Comparison of ENCODE assay signal across 22 cellular contexts in genomic region chr1:63532727-63533126, GRCh38. TPM values are rescaled to one million over a fixed set of nuclear protein-coding genes. Genes with fewer than 3 reads are reported as not detected.
A peak's percentile ranks its signal among the peaks of the same experiment; 100 is the strongest.
DNase-seq lines count a peak whose midpoint lies in the region; ATAC-seq, FAIRE-seq and TF ChIP-seq lines count a peak whose summit lies in the region.
"Had no signal": no experiment of that assay in that cellular context is flagged by ENCODE, and none has a peak within 500 bp of the region (broad histone marks: within the 10 kb centered on the region; RNA-seq: fewer than 3 reads in every experiment).

No MANE protein-coding gene starts in this region.

- no TSS peak for BruUV-seq in HepG2 (replicated peaks; lab: Mats Ljungman, UMichigan)

- no peak overlapping the region for H2AFZ ChIP-seq in HepG2 (ENCODE audit: low read length)
- no peak overlapping the region for H2AFZ ChIP-seq in astrocyte (ENCODE audit: low read depth, low read length)

- CTCF ChIA-PET in HepG2 (lab: Yijun Ruan, JAX; ENCODE audit: low intra/inter-chr PET ratio, low total read pairs) = no interaction called here

- no peak overlapping the region for H3K27ac ChIP-seq in HepG2 (ENCODE audit: extremely low read length, insufficient read depth, low read length)
- no peak overlapping the region for H3K27ac ChIP-seq in right lobe of liver
- H3K27ac ChIP-seq in astrocyte (ENCODE audit: low read depth, low read length) = no peak overlapping the region
- no peak overlapping the region for H3K27ac ChIP-seq in pancreas
- H3K27ac ChIP-seq: 22Rv1, BLaER1 had no signal

- TF ChIP-seq POLR2A in HepG2 (IDR thresholded peaks at IDR 0.05; ENCODE audit: insufficient read depth in 1 of 2, low read depth in 2 of 2, low read length in 2 of 2) (no peak), right lobe of liver (IDR thresholded peaks at IDR 0.05) (no peak), GM12891 (IDR thresholded peaks at IDR 0.05; ENCODE audit: low read depth, low read length) (no peak)

- no peak overlapping the region for H3K27ac Mint-ChIP-seq in astrocyte (ENCODE audit: unreplicated experiment)
- H3K27ac Mint-ChIP-seq in immature natural killer cell = no peak overlapping the region
- H3K27ac Mint-ChIP-seq: CD14-positive monocyte; CD4-positive, alpha-beta memory T cell; CD4-positive, CD25-positive, alpha-beta regulatory T cell; CD8-positive, alpha-beta memory T cell had no signal

- H3K9ac ChIP-seq in HepG2 (ENCODE audit: insufficient read depth, low read depth, low read length) (no peak overlapping the region), astrocyte (ENCODE audit: low read length) (no peak overlapping the region)
- H3K9ac ChIP-seq: BLaER1 had no signal

- no peak for TF ChIP-seq RAD21 in HepG2 (CRISPR knock-in tag; IDR thresholded peaks at IDR 0.05)

- no peak overlapping the region for H3K4me3 ChIP-seq in HepG2 (replicated peaks in 1 of 3; ENCODE audit: insufficient read depth in 1 of 3, low read depth in 2 of 3, low read length in 3 of 3)
- no peak overlapping the region for H3K4me3 ChIP-seq in right lobe of liver
- no peak overlapping the region for H3K4me3 ChIP-seq in astrocyte (ENCODE audit: insufficient read depth, low read depth, low read length)
- no peak overlapping the region for H3K4me3 ChIP-seq in pancreas
- H3K4me3 ChIP-seq: BLaER1 had no signal

- TF ChIP-seq EP300 in HepG2 (IDR thresholded peaks at IDR 0.05; ENCODE audit: low read depth in 2 of 2, low read length in 2 of 2) (no peak), HepG2 (CRISPR knock-in tag; IDR thresholded peaks at IDR 0.05; ENCODE audit: borderline replicate concordance) (no peak)

- H3K27me3 Mint-ChIP-seq in astrocyte (ENCODE audit: low read depth, unreplicated experiment) (no peaks in the 10 kb centered on the region), immature natural killer cell (ENCODE audit: low read depth in 3 of 3) (no peaks in the 10 kb centered on the region)
- no peaks in the 10 kb centered on the region for H3K27me3 Mint-ChIP-seq in activated T-cell treated with anti-CD3 and anti-CD28 coated beads, Interleukin-2, amount 50 U/mL, for 4 hours (ENCODE audit: low read depth)
- H3K27me3 Mint-ChIP-seq: CD4-positive, alpha-beta memory T cell; CD4-positive, CD25-positive, alpha-beta regulatory T cell; CD8-positive, alpha-beta memory T cell had no signal

- H3K4me3 Mint-ChIP-seq in astrocyte (ENCODE audit: unreplicated experiment) (no peak overlapping the region), immature natural killer cell (no peak overlapping the region)
- H3K4me3 Mint-ChIP-seq in activated T-cell treated with anti-CD3 and anti-CD28 coated beads, Interleukin-2, amount 50 U/mL, for 4 hours = no peak overlapping the region
- H3K4me3 Mint-ChIP-seq: CD14-positive monocyte; CD4-positive, alpha-beta memory T cell; CD4-positive, CD25-positive, alpha-beta regulatory T cell; CD8-positive, alpha-beta memory T cell had no signal

- H3K36me3 ChIP-seq in HepG2 (replicated peaks in 1 of 2; ENCODE audit: control insufficient read depth in 1 of 2, insufficient read depth in 2 of 2, low read length in 2 of 2) = no peaks in the 10 kb centered on the region
- H3K36me3 ChIP-seq in right lobe of liver = peaks cover 0 to 6% (median 0%) of the 10 kb centered on the region in 4 donors
- peaks cover 7% of the 10 kb centered on the region for H3K36me3 ChIP-seq in astrocyte (ENCODE audit: insufficient read depth, low read length)
- H3K36me3 ChIP-seq in pancreas = no peaks in the 10 kb centered on the region
- H3K36me3 ChIP-seq: BE2C had no signal

- H3K4me1 ChIP-seq in HepG2 (ENCODE audit: insufficient read depth, low read length) (peaks cover 6% of the 10 kb centered on the region; the same call in 1 of the 2 replicates), right lobe of liver (peaks cover 0 to 5% (median 0%) of the 10 kb centered on the region in 4 donors), astrocyte (ENCODE audit: insufficient read depth, low read length) (no peaks in the 10 kb centered on the region), pancreas (no peaks in the 10 kb centered on the region)
- H3K4me1 ChIP-seq: BE2C, BLaER1 had no signal

- H3K4me2 ChIP-seq in HepG2 (ENCODE audit: low read depth, low read length) (no peak overlapping the region), astrocyte (ENCODE audit: low read length) (no peak overlapping the region)
- H3K4me2 ChIP-seq: BLaER1 had no signal

- WGBS in HepG2 (ENCODE audit: low lambda C conversion rate) = 93% methylated on average over 1 of the region's 1 CpG
- 73% methylated on average over 1 of the region's 1 CpG for WGBS in right lobe of liver (ENCODE audit: insufficient coverage, low coverage, low lambda C conversion rate, missing lambda C conversion rate)
- 86 to 87% methylated on average over 1 of the region's 1 CpG for WGBS in pancreas, 2 donors

- H3K36me3 Mint-ChIP-seq in astrocyte (ENCODE audit: low read depth, unreplicated experiment) (no peaks in the 10 kb centered on the region), immature natural killer cell (peaks cover 0 to 20% (median 13%) of the 10 kb centered on the region in 3 donors)
- peaks cover 16% of the 10 kb centered on the region for H3K36me3 Mint-ChIP-seq in activated T-cell treated with anti-CD3 and anti-CD28 coated beads, Interleukin-2, amount 50 U/mL, for 4 hours (ENCODE audit: insufficient read depth)

- in situ Hi-C loops in HepG2 (cut with HindIII; ENCODE audit: extremely low pct_ligation_motif_present, low pct_unique_long_range_greater_than_20kb) = loop anchor here (5.0 to 25.0 kb wide), 2 partner anchors 205 to 520 kb away; no protein-coding TSS in a partner anchor

- ATAC-seq in HepG2 (no peak), right lobe of liver (no peak), pancreas (no peak)
- no peak for ATAC-seq in activated T-cell treated with anti-CD3 and anti-CD28 coated beads, Interleukin-2, amount 50 U/mL, for 4 hours

- TF ChIP-seq CTCF in HepG2 (CRISPR knock-in tag; IDR thresholded peaks at IDR 0.05) = no peak
- TF ChIP-seq CTCF in right lobe of liver (IDR thresholded peaks at IDR 0.05) = no peak
- TF ChIP-seq CTCF in astrocyte (IDR thresholded peaks at IDR 0.05; ENCODE audit: insufficient read depth, low read depth, low read length) = no peak
- TF ChIP-seq CTCF in pancreas (IDR thresholded peaks at IDR 0.05) = no peak

- no peaks in the 10 kb centered on the region for H3K27me3 ChIP-seq in HepG2 (ENCODE audit: control insufficient read depth in 1 of 2, insufficient read depth in 2 of 2, low read length in 2 of 2)
- H3K27me3 ChIP-seq in right lobe of liver = no peaks in the 10 kb centered on the region
- no peaks in the 10 kb centered on the region for H3K27me3 ChIP-seq in astrocyte (ENCODE audit: insufficient read depth, low read length)
- H3K27me3 ChIP-seq in pancreas = no peaks in the 10 kb centered on the region
- H3K27me3 ChIP-seq: BE2C, BLaER1 had no signal

- FAIRE-seq in HepG2 (lab: Jason Lieb, UNC) (no peak), GM12891 (lab: Jason Lieb, UNC) (peak; percentile 58), astrocyte (lab: Jason Lieb, UNC) (peak; percentile 62), pancreas (lab: Jason Lieb, UNC) (peak; percentile 20)
- FAIRE-seq: GM12892, GM18507 had no signal

- POLR2A ChIA-PET in HepG2 (lab: Yijun Ruan, JAX) = no interaction called here

- H3K79me2 ChIP-seq in HepG2 (ENCODE audit: insufficient read depth, low read length) (no peaks in the 10 kb centered on the region), astrocyte (ENCODE audit: insufficient read depth, low read length) (no peaks in the 10 kb centered on the region)

- H4K20me1 ChIP-seq in HepG2 (ENCODE audit: insufficient read depth, low read length) = no peaks in the 10 kb centered on the region
- no peaks in the 10 kb centered on the region for H4K20me1 ChIP-seq in astrocyte (ENCODE audit: insufficient read depth, low read length)
- H4K20me1 ChIP-seq: BLaER1 had no signal

- no peaks in the 10 kb centered on the region for H3K4me1 Mint-ChIP-seq in astrocyte (ENCODE audit: low read depth, unreplicated experiment)
- no peaks in the 10 kb centered on the region for H3K4me1 Mint-ChIP-seq in activated T-cell treated with anti-CD3 and anti-CD28 coated beads, Interleukin-2, amount 50 U/mL, for 4 hours (ENCODE audit: low read depth)
- H3K4me1 Mint-ChIP-seq in immature natural killer cell = no peaks in the 10 kb centered on the region
- H3K4me1 Mint-ChIP-seq: CD14-positive monocyte; CD4-positive, alpha-beta memory T cell; CD8-positive, alpha-beta memory T cell had no signal

- DNase-seq in HepG2 (ENCODE audit: low spot score) (no peak), right lobe of liver (no peak), GM12891 (ENCODE audit: insufficient read length, low spot score) (no peak), astrocyte (ENCODE audit: low read depth) (no peak), pancreas (no peak), SW480 (ENCODE audit: low spot score) (no peak), immature natural killer cell (no peak)
- no peak for DNase-seq in activated T-cell treated with anti-CD3 and anti-CD28 coated beads, Interleukin-2, amount 50 U/mL, for 4 hours
- DNase-seq: ACHN; BE2C; C1 segment of cervical spinal cord; CD4-positive, alpha-beta memory T cell; CD4-positive, CD25-positive, alpha-beta regulatory T cell; CD8-positive, alpha-beta memory T cell; COR-L47; DMS79 treated with DMSO at 0.1 percent for 48 hours; GF-D8 had no signal

- H3K9me3 ChIP-seq in HepG2 (ENCODE audit: low read length) = no peaks in the 10 kb centered on the region
- no peaks in the 10 kb centered on the region for H3K9me3 ChIP-seq in right lobe of liver
- H3K9me3 ChIP-seq in astrocyte (ENCODE audit: insufficient read depth, low read depth, low read length) = no peaks in the 10 kb centered on the region
- no peaks in the 10 kb centered on the region for H3K9me3 ChIP-seq in pancreas
- H3K9me3 ChIP-seq: BE2C, BLaER1 had no signal

- intact Hi-C loops in HepG2 (cut with micrococcal nuclease; ENCODE audit: unreplicated experiment) = no loop called here
- intact Hi-C loops in right lobe of liver (cut with DNase I) = no loop called here
- intact Hi-C loops in pancreas (cut with DNase I) = no loop called here

- H3K9me3 Mint-ChIP-seq in astrocyte (ENCODE audit: unreplicated experiment) (no peaks in the 10 kb centered on the region), immature natural killer cell (no peaks in the 10 kb centered on the region)
- no peaks in the 10 kb centered on the region for H3K9me3 Mint-ChIP-seq in activated T-cell treated with anti-CD3 and anti-CD28 coated beads, Interleukin-2, amount 50 U/mL, for 4 hours
- H3K9me3 Mint-ChIP-seq: CD14-positive monocyte; CD4-positive, alpha-beta memory T cell; CD4-positive, CD25-positive, alpha-beta regulatory T cell; CD8-positive, alpha-beta memory T cell had no signal

RNA-seq across cellular contexts. Expression of gene EFCAB7, which starts 9.4 kb away (rescaled TPM):
- 5.4 and 7.6 TPM in 2 replicates for total RNA-seq in HepG2 (2016; rRNA removed; fragmentation: Illumina TruSeq; extraction: Trizol)
- total RNA-seq in HepG2 (2016; cell fraction: cytosol; rRNA removed; fragmentation: Illumina TruSeq; extraction: Trizol; ENCODE audit: low read depth) = 1.6 TPM in 2 replicates
- 5.7 and 5.8 TPM in 2 replicates for total RNA-seq in HepG2 (2016; cell fraction: insoluble cytoplasmic fraction; rRNA removed; fragmentation: Illumina TruSeq; extraction: Trizol)
- total RNA-seq in HepG2 (2016; cell fraction: membrane; rRNA removed; fragmentation: Illumina TruSeq; extraction: Trizol) = 2.0 and 2.2 TPM in 2 replicates
- 8.2 and 9.5 TPM in 2 replicates for total RNA-seq in HepG2 (2016; cell fraction: nucleus; rRNA removed; fragmentation: Illumina TruSeq; extraction: Trizol)
- polyA plus RNA-seq in HepG2 (2011; rRNA removed) = 1.5 and 1.7 TPM in 2 replicates
- 0.44 and 1.1 TPM in 2 replicates for polyA plus RNA-seq in HepG2 (2011; cell fraction: cytosol; rRNA removed)
- polyA plus RNA-seq in HepG2 (2011; cell fraction: nucleus; rRNA removed) = 1.2 and 2.0 TPM in 2 replicates
- polyA plus RNA-seq in HepG2 (2012) = 1.6 and 3.2 TPM in 2 replicates
- polyA plus RNA-seq in HepG2 (2016; cell fraction: cytosol; fragmentation: Illumina TruSeq; extraction: Trizol; ENCODE audit: low read depth) = 0.26 and 0.45 TPM in 2 replicates
- polyA plus RNA-seq in HepG2 (2016; cell fraction: insoluble cytoplasmic fraction; fragmentation: Illumina TruSeq; extraction: Trizol; ENCODE audit: low read depth) = 5.3 and 7.3 TPM in 2 replicates
- 0.61 and 0.64 TPM in 2 replicates for polyA plus RNA-seq in HepG2 (2016; cell fraction: membrane; fragmentation: Illumina TruSeq; extraction: Trizol; ENCODE audit: low read depth)
- 8.0 and 9.1 TPM in 2 replicates for polyA plus RNA-seq in HepG2 (2016; cell fraction: nucleus; fragmentation: Illumina TruSeq; extraction: Trizol; ENCODE audit: insufficient read depth, low read depth)
- polyA minus RNA-seq in HepG2 (2011; rRNA and poly(A)+ RNA removed; ENCODE audit: low replicate concordance) = 0.44 and 1.8 TPM in 2 replicates
- 0.79 and 1.5 TPM in 2 replicates for polyA minus RNA-seq in HepG2 (2011; cell fraction: cytosol; rRNA and poly(A)+ RNA removed)
- polyA minus RNA-seq in HepG2 (2011; cell fraction: nucleus; rRNA and poly(A)+ RNA removed) = 4.7 and 7.9 TPM in 2 replicates
- total RNA-seq in right lobe of liver = 1 to 10 TPM in 5 of 6 experiments, under 1 TPM in 1; 0.84 to 3.2 (median 2.3) TPM
- polyA plus RNA-seq in GM12891 (2012; ENCODE audit: low read depth, missing spikeins) = 3.8 TPM
- total RNA-seq in astrocyte = 3.7 and 4.0 TPM in 2 replicates
- total RNA-seq in pancreas = 1 to 10 TPM; 2.0 to 4.5 (median 3.2) TPM
- 1 to 10 TPM; 3.6 TPM for polyA plus RNA-seq in pancreas
- total RNA-seq in activated T-cell treated with anti-CD3 and anti-CD28 coated beads, Interleukin-2, amount 50 U/mL, for 4 hours = 1 to 10 TPM; 4.3 to 6.9 (median 6.8) TPM
- polyA plus RNA-seq in immature natural killer cell = 1 to 10 TPM; 2.3 to 5.8 (median 3.7) TPM

RNA-seq across cellular contexts. Expression of gene ITGB3BP, which starts 9.7 kb away (rescaled TPM):
- 46.5 and 66.3 TPM in 2 replicates for total RNA-seq in HepG2 (2016; rRNA removed; fragmentation: Illumina TruSeq; extraction: Trizol)
- 13.7 and 15.5 TPM in 2 replicates for total RNA-seq in HepG2 (2016; cell fraction: cytosol; rRNA removed; fragmentation: Illumina TruSeq; extraction: Trizol; ENCODE audit: low read depth)
- total RNA-seq in HepG2 (2016; cell fraction: insoluble cytoplasmic fraction; rRNA removed; fragmentation: Illumina TruSeq; extraction: Trizol) = 46.1 and 68.7 TPM in 2 replicates
- 21.5 and 26.0 TPM in 2 replicates for total RNA-seq in HepG2 (2016; cell fraction: membrane; rRNA removed; fragmentation: Illumina TruSeq; extraction: Trizol)
- total RNA-seq in HepG2 (2016; cell fraction: nucleus; rRNA removed; fragmentation: Illumina TruSeq; extraction: Trizol) = 48.5 and 48.7 TPM in 2 replicates
- polyA plus RNA-seq in HepG2 (2011; rRNA removed) = 13.6 and 19.0 TPM in 2 replicates
- 4.5 and 6.6 TPM in 2 replicates for polyA plus RNA-seq in HepG2 (2011; cell fraction: cytosol; rRNA removed)
- polyA plus RNA-seq in HepG2 (2011; cell fraction: nucleus; rRNA removed) = 7.7 and 8.5 TPM in 2 replicates
- 16.5 and 28.3 TPM in 2 replicates for polyA plus RNA-seq in HepG2 (2012)
- 11.4 and 12.1 TPM in 2 replicates for polyA plus RNA-seq in HepG2 (2016; cell fraction: cytosol; fragmentation: Illumina TruSeq; extraction: Trizol; ENCODE audit: low read depth)
- 49.2 and 53.3 TPM in 2 replicates for polyA plus RNA-seq in HepG2 (2016; cell fraction: insoluble cytoplasmic fraction; fragmentation: Illumina TruSeq; extraction: Trizol; ENCODE audit: low read depth)
- 18.0 and 19.2 TPM in 2 replicates for polyA plus RNA-seq in HepG2 (2016; cell fraction: membrane; fragmentation: Illumina TruSeq; extraction: Trizol; ENCODE audit: low read depth)
- 40.4 and 43.6 TPM in 2 replicates for polyA plus RNA-seq in HepG2 (2016; cell fraction: nucleus; fragmentation: Illumina TruSeq; extraction: Trizol; ENCODE audit: insufficient read depth, low read depth)
- 3.5 and 10.2 TPM in 2 replicates for polyA minus RNA-seq in HepG2 (2011; rRNA and poly(A)+ RNA removed; ENCODE audit: low replicate concordance)
- 1.8 and 4.3 TPM in 2 replicates for polyA minus RNA-seq in HepG2 (2011; cell fraction: cytosol; rRNA and poly(A)+ RNA removed)
- polyA minus RNA-seq in HepG2 (2011; cell fraction: nucleus; rRNA and poly(A)+ RNA removed) = 42.3 and 45.4 TPM in 2 replicates
- 10 to 100 TPM in 1 of 6 experiments, 1 to 10 TPM in 5; 4.3 to 10.7 (median 7.0) TPM for total RNA-seq in right lobe of liver
- polyA plus RNA-seq in GM12891 (2012; ENCODE audit: low read depth, missing spikeins) = 56.7 TPM
- total RNA-seq in astrocyte = 13.6 and 15.6 TPM in 2 replicates
- 10 to 100 TPM in 1 of 6 donors, 1 to 10 TPM in 5; 4.3 to 15.5 (median 7.4) TPM for total RNA-seq in pancreas
- 10 to 100 TPM in 1 of 2 donors, 1 to 10 TPM in 1; 7.9 to 18.0 TPM for polyA plus RNA-seq in pancreas
- total RNA-seq in activated T-cell treated with anti-CD3 and anti-CD28 coated beads, Interleukin-2, amount 50 U/mL, for 4 hours = 10 to 100 TPM; 29.7 to 33.8 (median 32.9) TPM
- polyA plus RNA-seq in immature natural killer cell = 10 to 100 TPM in 2 of 3 donors, 1 to 10 TPM in 1; 7.9 to 24.0 (median 23.5) TPM
